Comparison of ENCODE assay signal across 8 cellular contexts in genomic region chr18:3447035-3447894, GRCh38. TPM values are rescaled to one million over a fixed set of nuclear protein-coding genes. Genes with fewer than 3 reads are reported as not detected.
DNase-seq lines count a peak whose midpoint lies in the region; TF ChIP-seq lines count a peak whose summit lies in the region.

No MANE protein-coding gene starts in this region.

- H3K4me3 ChIP-seq in coronary artery (peak overlapping the region; percentile 77), mesodermal cell (ENCODE audit: extremely low read depth, insufficient read depth, low read length, poor library complexity, severe bottlenecking) (peak overlapping the region; percentile 95), tibial nerve (peak overlapping the region; percentile 64 to 92 (median 80))

- 3 to 4% methylated on average over 13 to 17 of the region's 22 CpGs for WGBS in mesodermal cell (ENCODE audit: insufficient coverage in 2 of 2), 2 experiments
- WGBS in tibial nerve, 2 donors = 3 to 6% methylated on average over 22 of the region's 22 CpGs

- DNase-seq in NCI-H146 (lab: John Stamatoyannopoulos, UW) = peak; percentile 35
- DNase-seq in NCI-H146 treated with DMSO at 0.1 percent for 48 hours (lab: John Stamatoyannopoulos, UW; ENCODE audit: unreplicated experiment) = no peak
- peak; percentile 42 for DNase-seq in RWPE1 (ENCODE audit: low spot score)
- DNase-seq in coronary artery (ENCODE audit: low spot score) = peak; percentile 84
- DNase-seq in tibial nerve (ENCODE audit: low spot score in 2 of 2) = peak in 1 of 2 donors; percentile 26
- no peak for DNase-seq in NCI-H524 (lab: John Stamatoyannopoulos, UW)
- DNase-seq in SKM-1 treated with dmso at 0.1 percent for 144 hours (lab: John Stamatoyannopoulos, UW; ENCODE audit: unreplicated experiment) = no peak

- H3K27ac ChIP-seq in RWPE1 = peak overlapping the region; percentile 100
- H3K27ac ChIP-seq in coronary artery = peak overlapping the region; percentile 97
- H3K27ac ChIP-seq in mesodermal cell (ENCODE audit: low read depth, low read length, severe bottlenecking) = peak overlapping the region; percentile 100
- peak overlapping the region; percentile 97 to 99 (median 98) for H3K27ac ChIP-seq in tibial nerve

- H3K9me3 ChIP-seq in mesodermal cell (ENCODE audit: control insufficient read depth, low read length) = no peaks in the 10 kb centered on the region
- H3K9me3 ChIP-seq in tibial nerve = no peaks in the 10 kb centered on the region

- CTCF ChIA-PET in RWPE1 (lab: Yijun Ruan, JAX) = interaction anchor here (0.6 to 1.1 kb wide), 9 partner anchors 97 to 249 kb away, joined by 3 to 4 read pairs (median 3); no protein-coding TSS in a partner anchor

- no peak for TF ChIP-seq CTCF in RWPE1 (conservative IDR thresholded peaks at IDR 0.05; ENCODE audit: low read depth)
- no peak for TF ChIP-seq CTCF in coronary artery (IDR thresholded peaks at IDR 0.05)
- TF ChIP-seq CTCF in tibial nerve (IDR thresholded peaks at IDR 0.05) = no peak

- no peak for TF ChIP-seq POLR2A in tibial nerve (IDR thresholded peaks at IDR 0.05)

- POLR2A ChIA-PET in RWPE1 (lab: Yijun Ruan, JAX; ENCODE audit: low non-redundant PET) = interaction anchor here (0.5 to 1.9 kb wide), 9 partner anchors 8 to 1847 kb away, joined by 3 to 11 read pairs (median 4); no protein-coding TSS in a partner anchor

- peaks cover 13% of the 10 kb centered on the region for H3K36me3 ChIP-seq in mesodermal cell (ENCODE audit: control insufficient read depth, insufficient read depth, low read length)
- H3K36me3 ChIP-seq in tibial nerve = no peaks in the 10 kb centered on the region

- H3K27me3 ChIP-seq in tibial nerve = no peaks in the 10 kb centered on the region

- H3K4me1 ChIP-seq in mesodermal cell (ENCODE audit: control insufficient read depth, insufficient read depth, low read length, poor library complexity, severe bottlenecking) (peaks cover 9% of the 10 kb centered on the region), tibial nerve (peaks cover 0 to 12% (median 2%) of the 10 kb centered on the region in 4 donors)

- TF ChIP-seq EP300 in tibial nerve (IDR thresholded peaks at IDR 0.05) = no peak

RNA-seq across cellular contexts. Expression of gene TGIF1, which starts 2.7 kb away (rescaled TPM):
- 168 TPM for polyA plus RNA-seq in mesodermal cell (2013, experiment 1 of 2)
- 130 TPM for polyA plus RNA-seq in mesodermal cell (2013, experiment 2 of 2)
- total RNA-seq in tibial nerve = 10 to 100 TPM; 59.2 to 86.1 (median 70.1) TPM

Comparison
In these comparisons a context has a peak if more than half of its experiments do, and no peak if none do; other contexts are left out.
1. DNase-seq: peak in NCI-H146 (single experiment), RWPE1 (single experiment) and coronary artery (single experiment); none in NCI-H146 treated with DMSO at 0.1 percent for 48 hours (single experiment), NCI-H524 (0 of 2) and SKM-1 treated with dmso at 0.1 percent for 144 hours (single experiment).
2. Peak in every context shown above with its lines, with median percentiles within 50 percentile points of each other: H3K27ac ChIP-seq and H3K4me3 ChIP-seq.